In the genomic region with DNA sequence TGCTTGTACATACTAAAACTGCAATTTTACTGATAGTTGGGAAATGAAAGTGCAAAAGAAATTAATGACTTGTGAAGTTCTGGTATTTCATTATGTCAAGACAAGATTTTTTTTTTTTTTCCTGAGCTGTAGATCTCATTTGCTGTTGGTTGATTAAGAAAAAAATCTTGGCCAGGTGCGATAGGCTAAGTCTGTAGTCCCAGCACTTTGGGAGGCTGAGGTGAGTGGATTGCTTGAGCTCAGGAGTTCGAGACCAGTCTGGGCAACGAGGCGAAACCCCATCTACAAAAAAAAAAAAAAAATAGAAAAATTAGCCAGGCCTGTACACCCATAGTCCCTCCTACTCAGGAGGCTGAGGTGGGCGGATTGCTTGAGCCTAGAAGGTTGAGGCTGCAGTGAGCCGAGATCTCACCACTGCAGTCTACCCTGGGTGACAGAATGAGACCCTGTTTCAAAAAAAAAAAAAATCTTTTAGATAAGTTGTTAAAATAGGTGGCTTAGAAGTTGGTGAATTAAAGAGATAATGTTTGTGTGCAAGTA, we compare ENCODE assay signal across 15 cellular contexts. TPM values are rescaled to one million over a fixed set of nuclear protein-coding genes. Genes with fewer than 3 reads are reported as not detected.
DNase-seq lines count a peak whose midpoint lies in the region; ATAC-seq and TF ChIP-seq lines count a peak whose summit lies in the region.
"Had no signal": no experiment of that assay in that cellular context is flagged by ENCODE, and none has a peak within 500 bp of the region (broad histone marks: within the 10 kb centered on the region; RNA-seq: fewer than 3 reads in every experiment).

No MANE protein-coding gene starts in this region.

- peaks cover 63% of the 10 kb centered on the region for H3K36me3 Mint-ChIP-seq in CD4-positive, alpha-beta T cell (ENCODE audit: low read depth)
- peaks cover 52% of the 10 kb centered on the region for H3K36me3 Mint-ChIP-seq in T-helper 2 cell treated with Interferon-gamma antibody and Interleukin-4, amounts not matched to agents 5 μg/mL and 100 μg/mL, for 36 hours (ENCODE audit: low read depth)
- peaks cover 67% of the 10 kb centered on the region for H3K36me3 Mint-ChIP-seq in effector memory CD8-positive, alpha-beta T cell (ENCODE audit: insufficient read depth)

- peak overlapping the region; percentile 83 for H3K27ac Mint-ChIP-seq in CD4-positive, alpha-beta T cell
- peak overlapping the region; percentile 56 for H3K27ac Mint-ChIP-seq in T-helper 2 cell treated with Interferon-gamma antibody and Interleukin-4, amounts not matched to agents 5 μg/mL and 100 μg/mL, for 36 hours
- peak overlapping the region in 1 of 2 donors; percentile 89 for H3K27ac Mint-ChIP-seq in effector memory CD8-positive, alpha-beta T cell

- TF ChIP-seq POLR2A in adrenal gland (IDR thresholded peaks at IDR 0.05) = no peak

- DNase-seq in CD4-positive, alpha-beta T cell = no peak
- DNase-seq in T-helper 2 cell treated with Interferon-gamma antibody and Interleukin-4, amounts not matched to agents 5 μg/mL and 100 μg/mL, for 36 hours (ENCODE audit: low spot score) = no peak
- no peak for DNase-seq in effector memory CD8-positive, alpha-beta T cell
- DNase-seq in germinal center (ENCODE audit: low spot score) (no peak), adrenal gland (no peak), OCI-M2 (lab: John Stamatoyannopoulos, UW; ENCODE audit: unreplicated experiment) (no peak)
- DNase-seq: AML-193, aorta, DMS153, foreskin fibroblast, NCI-H1417, nephron progenitor cell, SIG-M5 had no signal

- peaks cover 0 to 21% of the 10 kb centered on the region in 2 donors for H3K4me1 ChIP-seq in adrenal gland (replicated peaks in 1 of 2)

- no peaks in the 10 kb centered on the region for H3K9me3 ChIP-seq in CD4-positive, alpha-beta T cell (ENCODE audit: control insufficient read depth, low read length)
- H3K9me3 ChIP-seq in adrenal gland (replicated peaks in 1 of 3) = no peaks in the 10 kb centered on the region

- intact Hi-C loops in CD4-positive, alpha-beta T cell (cut with DNase I, micrococcal nuclease) = no loop called here
- intact Hi-C loops in adrenal gland (cut with DNase I) = loop anchor here in 1 of 2 donors (10.0 kb wide), 2 partner anchors 49 to 129 kb away; no protein-coding TSS in a partner anchor

- H3K27ac ChIP-seq in CD4-positive, alpha-beta T cell (ENCODE audit: low read depth, low read length) = no peak overlapping the region
- H3K27ac ChIP-seq in adrenal gland = no peak overlapping the region

- H3K36me3 ChIP-seq in adrenal gland (replicated peaks in 1 of 2) = no peaks in the 10 kb centered on the region

- no peaks in the 10 kb centered on the region for H3K9me3 Mint-ChIP-seq in CD4-positive, alpha-beta T cell
- H3K9me3 Mint-ChIP-seq in T-helper 2 cell treated with Interferon-gamma antibody and Interleukin-4, amounts not matched to agents 5 μg/mL and 100 μg/mL, for 36 hours = peaks cover 6% of the 10 kb centered on the region
- no peaks in the 10 kb centered on the region for H3K9me3 Mint-ChIP-seq in effector memory CD8-positive, alpha-beta T cell

- no peak for ATAC-seq in CD4-positive, alpha-beta T cell (ENCODE audit: poor library complexity)
- ATAC-seq in GM18868 (IDR thresholded peaks at IDR 0.05; ENCODE audit: unreplicated experiment) = peak; percentile 25
- ATAC-seq in effector memory CD8-positive, alpha-beta T cell (replicated peaks) = no peak

- no peaks in the 10 kb centered on the region for H3K27me3 Mint-ChIP-seq in CD4-positive, alpha-beta T cell
- peaks cover 3% of the 10 kb centered on the region for H3K27me3 Mint-ChIP-seq in T-helper 2 cell treated with Interferon-gamma antibody and Interleukin-4, amounts not matched to agents 5 μg/mL and 100 μg/mL, for 36 hours (ENCODE audit: low read depth)
- no peaks in the 10 kb centered on the region for H3K27me3 Mint-ChIP-seq in effector memory CD8-positive, alpha-beta T cell

- POLR2A ChIA-PET in CD4-positive, alpha-beta T cell (lab: Charles Lee) = interaction anchor here (0.8 to 16.0 kb wide), 6 partner anchors 9 to 111 kb away, joined by 3 to 395 read pairs (median 5); partner anchors contain the start of genes CDC42SE2 and HINT1

- no peaks in the 10 kb centered on the region for H3K27me3 ChIP-seq in CD4-positive, alpha-beta T cell (ENCODE audit: control insufficient read depth, insufficient read depth, low read length)
- no peaks in the 10 kb centered on the region for H3K27me3 ChIP-seq in adrenal gland

- no peak overlapping the region for H3K4me3 ChIP-seq in adrenal gland
- H3K4me3 ChIP-seq: lung had no signal

- CTCF ChIA-PET in CD4-positive, alpha-beta T cell (lab: Charles Lee) = interaction anchor here (0.7 kb wide), 1 partner anchor 12 kb away, joined by 3 read pairs; the partner anchor contains the start of gene CDC42SE2

- H3K4me3 Mint-ChIP-seq in CD4-positive, alpha-beta T cell = peak overlapping the region; percentile 52
- H3K4me3 Mint-ChIP-seq in T-helper 2 cell treated with Interferon-gamma antibody and Interleukin-4, amounts not matched to agents 5 μg/mL and 100 μg/mL, for 36 hours = peak overlapping the region; percentile 79
- H3K4me3 Mint-ChIP-seq in effector memory CD8-positive, alpha-beta T cell = peak overlapping the region; percentile 64 to 83
- H3K4me3 Mint-ChIP-seq: nephron progenitor cell had no signal

- TF ChIP-seq CTCF in CD4-positive, alpha-beta T cell (IDR thresholded peaks at IDR 0.05) = no peak
- no peak for TF ChIP-seq CTCF in adrenal gland (IDR thresholded peaks at IDR 0.05)

- 92 to 96% (median 95%) methylated on average over 6 of the region's 6 CpGs for WGBS in adrenal gland, 4 donors

- peaks cover 79% of the 10 kb centered on the region for H3K4me1 Mint-ChIP-seq in CD4-positive, alpha-beta T cell (ENCODE audit: low read depth)
- peaks cover 68% of the 10 kb centered on the region for H3K4me1 Mint-ChIP-seq in T-helper 2 cell treated with Interferon-gamma antibody and Interleukin-4, amounts not matched to agents 5 μg/mL and 100 μg/mL, for 36 hours (ENCODE audit: low read depth)
- H3K4me1 Mint-ChIP-seq in effector memory CD8-positive, alpha-beta T cell (ENCODE audit: low read depth in 2 of 2) = peaks cover 52 to 74% of the 10 kb centered on the region in 2 donors

RNA-seq across cellular contexts. Expression of gene CDC42SE2, which starts 12.2 kb away (rescaled TPM):
- total RNA-seq in CD4-positive, alpha-beta T cell = 100 to 1,000 TPM; 218 to 230 TPM
- total RNA-seq in adrenal gland = 10 to 100 TPM; 16.4 to 26.7 (median 19.2) TPM
- polyA plus RNA-seq in adrenal gland = 10 to 100 TPM in 1 of 3 donors, 1 to 10 TPM in 2; 5.1 to 21.4 (median 8.2) TPM

Comparison
In these comparisons a context has a peak if more than half of its experiments do, and no peak if none do; other contexts are left out.
1. RNA of gene CDC42SE2, which starts 12.2 kb away (total RNA-seq): 218 to 230 TPM in CD4-positive, alpha-beta T cell; 16.4 to 26.7 TPM in adrenal gland; every median in the first group is over 4 times any median in the second.
2. Peak in every context shown above with its lines, with median percentiles within 50 percentile points of each other: H3K4me3 Mint-ChIP-seq.